Comparison of ENCODE assay signal across 10 cellular contexts in genomic region chr12:96258451-96258933, GRCh38.
DNase-seq lines count a peak whose midpoint lies in the region; ATAC-seq, FAIRE-seq and TF ChIP-seq lines count a peak whose summit lies in the region.
"Had no signal": no experiment of that assay in that cellular context is flagged by ENCODE, and none has a peak within 500 bp of the region (broad histone marks: within the 10 kb centered on the region; RNA-seq: fewer than 3 reads in every experiment).

No MANE protein-coding gene starts in this region.

- no peak overlapping the region for H3K9ac ChIP-seq in smooth muscle cell (ENCODE audit: low read depth)

- POLR2A ChIA-PET in T-cell (lab: Charles Lee): interaction anchor here (0.6 kb wide), 2 partner anchors 18 to 211 kb away, joined by 4 read pairs; no protein-coding TSS in a partner anchor

- H3K27me3 ChIP-seq in smooth muscle cell (ENCODE audit: low read depth): no peaks in the 10 kb centered on the region

- no peaks in the 10 kb centered on the region for H3K27me3 Mint-ChIP-seq in T-cell
- H3K27me3 Mint-ChIP-seq: activated naive CD8-positive, alpha-beta T cell had no signal

- ATAC-seq in T-cell (replicated peaks in 1 of 4): peak in 3 of 4 experiments; percentile 24 to 82 (median 36)
- ATAC-seq in GM18517 (IDR thresholded peaks at IDR 0.05; ENCODE audit: unreplicated experiment): no peak
- no peak for ATAC-seq in HG02763 (IDR thresholded peaks at IDR 0.05; ENCODE audit: unreplicated experiment)

- no peaks in the 10 kb centered on the region for H3K9me3 ChIP-seq in smooth muscle cell (replicated peaks; ENCODE audit: low read depth)

- CTCF ChIA-PET in T-cell (lab: Charles Lee): interaction anchor here in 1 of 2 donors (1.0 kb wide), 1 partner anchor 141 kb away, joined by 4 read pairs; no protein-coding TSS in a partner anchor

- H3F3A ChIP-seq in smooth muscle cell (ENCODE audit: low read depth): peaks cover 21% of the 10 kb centered on the region

- DNase-seq in H54 (ENCODE audit: insufficient read length, low spot score) (peak; percentile 27), T-cell (peak in 24 of 34 experiments; percentile 19 to 49 (median 35)), fibroblast of the aortic adventitia (ENCODE audit: low read depth) (peak; percentile 91), smooth muscle cell (lab: John Stamatoyannopoulos, UW; ENCODE audit: unreplicated experiment) (no peak), NCI-H748 (lab: John Stamatoyannopoulos, UW; ENCODE audit: unreplicated experiment) (no peak)
- DNase-seq: NCI-H345 had no signal

- no peak for FAIRE-seq in H54 (lab: Jason Lieb, UNC)

- H2AFZ ChIP-seq in smooth muscle cell (ENCODE audit: low read depth): no peak overlapping the region

- peaks cover 11% of the 10 kb centered on the region for H3K36me3 ChIP-seq in smooth muscle cell (ENCODE audit: low read depth)

- peaks cover 98% of the 10 kb centered on the region for H4K20me1 ChIP-seq in smooth muscle cell (ENCODE audit: low read depth)

- no peaks in the 10 kb centered on the region for H3K9me3 Mint-ChIP-seq in T-cell
- H3K9me3 Mint-ChIP-seq: neural crest cell had no signal

- H3K36me3 Mint-ChIP-seq in T-cell: peaks cover 35% of the 10 kb centered on the region

- peaks cover 23% of the 10 kb centered on the region for H3K4me1 ChIP-seq in smooth muscle cell (ENCODE audit: low read depth)

- no peak overlapping the region for H3K27ac Mint-ChIP-seq in T-cell
- H3K27ac Mint-ChIP-seq: activated naive CD8-positive, alpha-beta T cell had no signal

- no peak overlapping the region for H3K4me2 ChIP-seq in smooth muscle cell

- peaks cover 11 to 19% (median 16%) of the 10 kb centered on the region in 3 donors for H3K4me1 Mint-ChIP-seq in T-cell

- H3K79me2 ChIP-seq in smooth muscle cell (ENCODE audit: low read depth): peaks cover 47% of the 10 kb centered on the region

- 52% methylated on average over 6 of the region's 6 CpGs for WGBS in smooth muscle cell (ENCODE audit: low lambda C conversion rate)

- TF ChIP-seq CTCF in fibroblast of the aortic adventitia (IDR thresholded peaks at IDR 0.05; ENCODE audit: insufficient read depth, low read length) (peak; percentile 1), smooth muscle cell (IDR thresholded peaks at IDR 0.05; ENCODE audit: borderline replicate concordance, insufficient read depth, poor library complexity, severe bottlenecking) (no peak)

- no peak overlapping the region for H3K4me3 ChIP-seq in fibroblast of the aortic adventitia (ENCODE audit: low read depth, low read length)
- H3K4me3 ChIP-seq in smooth muscle cell: no peak overlapping the region

- H3K4me3 Mint-ChIP-seq in T-cell: no peak overlapping the region
- H3K4me3 Mint-ChIP-seq: activated naive CD8-positive, alpha-beta T cell; neural crest cell had no signal

- no peak for TF ChIP-seq POLR2A in H54 (IDR thresholded peaks at IDR 0.05; ENCODE audit: low read depth, low read length)

- peak overlapping the region; percentile 21 for H3K27ac ChIP-seq in smooth muscle cell (ENCODE audit: low read depth)

Comparison
In these comparisons a context has a peak if more than half of its experiments do, and no peak if none do; other contexts are left out.
1. DNase-seq: peak in H54 (single experiment), T-cell (24 of 34) and fibroblast of the aortic adventitia (single experiment); none in smooth muscle cell (single experiment) and NCI-H748 (single experiment).
2. ATAC-seq: peak in T-cell (3 of 4); none in GM18517 (single experiment) and HG02763 (single experiment).